Comparison of ENCODE assay signal across 8 cellular contexts in the genomic region with DNA sequence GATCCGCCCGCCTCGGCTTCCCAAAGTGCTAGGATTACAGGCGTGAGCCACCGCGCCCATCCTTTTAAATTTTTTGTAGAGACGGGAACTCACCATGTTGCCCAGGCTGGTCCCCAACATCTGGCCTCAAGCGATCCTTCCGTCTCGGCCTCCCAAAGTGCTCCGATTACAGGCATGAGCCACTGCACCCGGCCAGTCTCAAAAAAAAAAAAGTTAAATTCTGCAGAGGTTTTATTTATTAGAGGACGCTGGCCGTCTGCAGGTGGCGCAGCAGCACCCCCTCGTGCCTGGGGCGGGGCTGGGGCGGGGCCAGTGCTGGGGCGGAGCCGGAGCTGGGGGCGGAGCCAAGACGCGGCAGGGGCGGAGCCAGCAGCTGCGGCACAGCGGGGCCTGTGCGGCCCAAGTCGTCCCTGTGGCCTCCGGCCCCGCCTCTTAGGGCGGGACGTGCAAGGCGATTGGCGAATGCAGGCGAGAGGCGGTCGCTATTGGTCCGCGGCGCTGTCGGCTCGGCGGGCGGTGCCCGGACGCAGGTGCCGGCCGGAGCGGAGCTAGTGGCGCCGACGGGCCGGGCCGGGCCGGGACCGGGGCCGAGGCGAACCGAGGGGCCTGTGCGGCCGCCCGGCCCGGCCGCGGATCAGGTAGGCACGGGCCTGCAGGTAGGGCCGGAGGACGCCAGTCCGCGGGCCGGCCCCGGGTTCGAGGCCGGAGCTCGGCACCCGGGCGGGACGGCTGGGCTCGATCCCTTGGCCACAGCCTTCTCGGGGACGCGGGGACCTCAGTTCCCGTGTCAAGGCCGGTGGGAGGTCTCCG. TPM values are rescaled to one million over a fixed set of nuclear protein-coding genes. Genes with fewer than 3 reads are reported as not detected.
DNase-seq lines count a peak whose midpoint lies in the region; ATAC-seq and TF ChIP-seq lines count a peak whose summit lies in the region.

A gene with protein sequence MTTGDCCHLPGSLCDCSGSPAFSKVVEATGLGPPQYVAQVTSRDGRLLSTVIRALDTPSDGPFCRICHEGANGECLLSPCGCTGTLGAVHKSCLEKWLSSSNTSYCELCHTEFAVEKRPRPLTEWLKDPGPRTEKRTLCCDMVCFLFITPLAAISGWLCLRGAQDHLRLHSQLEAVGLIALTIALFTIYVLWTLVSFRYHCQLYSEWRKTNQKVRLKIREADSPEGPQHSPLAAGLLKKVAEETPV (plus strand): TSS at position 523 of the 810 bp plus-strand sequence. CDS start 8,536 bp downstream, outside the sequence.

- no peaks in the 10 kb centered on the region for H3K36me3 ChIP-seq in HUES6 (ENCODE audit: control insufficient read depth, insufficient read depth, low read length)
- no peaks in the 10 kb centered on the region for H3K36me3 ChIP-seq in NT2/D1 (ENCODE audit: insufficient read depth, insufficient read length, low read length)
- H3K36me3 ChIP-seq in endodermal cell (ENCODE audit: control insufficient read depth, insufficient read depth, low read length): no peaks in the 10 kb centered on the region

- 8 to 12% methylated on average over 27 to 85 of the region's 85 CpGs for WGBS in endodermal cell (ENCODE audit: insufficient coverage in 1 of 2, insufficient read length in 1 of 2), 2 experiments

- DNase-seq in D341Med (ENCODE audit: low spot score) (peak; percentile 100), NT2/D1 (ENCODE audit: low read depth, low spot score) (peak; percentile 94), endodermal cell (peak; percentile 99), mesothelial cell of epicardium (ENCODE audit: low spot score in 2 of 2, unreplicated experiment in 2 of 2) (peak; percentile 93 to 96)
- peak; percentile 97 for DNase-seq in activated CD8-positive, alpha-beta memory T cell treated with anti-CD3 and anti-CD28 coated beads, Interleukin-2, amount 10 ng/mL, durations not matched to agents 7 days and 5 days
- DNase-seq in stimulated activated CD8-positive, alpha-beta memory T cell treated with anti-CD3 and anti-CD28 coated beads, Interleukin-15, amount 100 ng/mL, for 4 hours (ENCODE audit: low read depth in 2 of 2): peak; percentile 86 to 96

- peaks cover 8% of the 10 kb centered on the region for H3K4me1 Mint-ChIP-seq in activated CD8-positive, alpha-beta memory T cell treated with anti-CD3 and anti-CD28 coated beads, Interleukin-2, amount 10 ng/mL, durations not matched to agents 7 days and 5 days
- no peaks in the 10 kb centered on the region for H3K4me1 Mint-ChIP-seq in endodermal cell
- peaks cover 8% of the 10 kb centered on the region for H3K4me1 Mint-ChIP-seq in mesothelial cell of epicardium

- no peaks in the 10 kb centered on the region for H3K9me3 ChIP-seq in HUES6 (ENCODE audit: control insufficient read depth, insufficient read depth, low read depth, low read length)
- no peaks in the 10 kb centered on the region for H3K9me3 ChIP-seq in NT2/D1 (ENCODE audit: insufficient read depth, low read length)
- H3K9me3 ChIP-seq in endodermal cell (ENCODE audit: control insufficient read depth, low read length): no peaks in the 10 kb centered on the region

- H3K27me3 ChIP-seq in HUES6 (ENCODE audit: control insufficient read depth, insufficient read depth, low read length) (no peaks in the 10 kb centered on the region), NT2/D1 (ENCODE audit: insufficient read depth, insufficient read length) (peaks cover 10% of the 10 kb centered on the region), endodermal cell (ENCODE audit: control insufficient read depth, insufficient read depth, low read length, poor library complexity, severe bottlenecking) (no peaks in the 10 kb centered on the region)

- H3K4me3 Mint-ChIP-seq in activated CD8-positive, alpha-beta memory T cell treated with anti-CD3 and anti-CD28 coated beads, Interleukin-2, amount 10 ng/mL, durations not matched to agents 7 days and 5 days: peak within 1 kb of the TSS; percentile 54
- H3K4me3 Mint-ChIP-seq in endodermal cell: peak within 1 kb of the TSS; percentile 51
- H3K4me3 Mint-ChIP-seq in mesothelial cell of epicardium: peak within 1 kb of the TSS; percentile 59

- no peaks in the 10 kb centered on the region for H3K27me3 Mint-ChIP-seq in activated CD8-positive, alpha-beta memory T cell treated with anti-CD3 and anti-CD28 coated beads, Interleukin-2, amount 10 ng/mL, durations not matched to agents 7 days and 5 days
- H3K27me3 Mint-ChIP-seq in endodermal cell (ENCODE audit: insufficient read depth) (no peaks in the 10 kb centered on the region), mesothelial cell of epicardium (ENCODE audit: low read depth) (no peaks in the 10 kb centered on the region)

- H3K9ac ChIP-seq in HUES6 (ENCODE audit: low read length) (peak within 1 kb of the TSS; percentile 49), NT2/D1 (ENCODE audit: insufficient read length, low read depth) (peak within 1 kb of the TSS; percentile 85), endodermal cell (ENCODE audit: extremely low read depth, low read length, poor library complexity, severe bottlenecking) (peak within 1 kb of the TSS; percentile 19)

- peak within 1 kb of the TSS; percentile 61 for H3K27ac Mint-ChIP-seq in activated CD8-positive, alpha-beta memory T cell treated with anti-CD3 and anti-CD28 coated beads, Interleukin-2, amount 10 ng/mL, durations not matched to agents 7 days and 5 days
- H3K27ac Mint-ChIP-seq in endodermal cell (peak within 1 kb of the TSS; percentile 61), mesothelial cell of epicardium (no peak within 1 kb of the TSS)

- peak; percentile 76 for TF ChIP-seq CTCF in endodermal cell (conservative IDR thresholded peaks at IDR 0.05)
- TF ChIP-seq CTCF in mesothelial cell of epicardium (IDR thresholded peaks at IDR 0.05; ENCODE audit: unreplicated experiment): peak; percentile 63

- peak; percentile 98 for ATAC-seq in GM21423 (IDR thresholded peaks at IDR 0.05; ENCODE audit: unreplicated experiment)
- ATAC-seq in activated CD8-positive, alpha-beta memory T cell treated with anti-CD3 and anti-CD28 coated beads, Interleukin-2, amount 10 ng/mL, durations not matched to agents 7 days and 5 days: peak; percentile 100

- peaks cover 5% of the 10 kb centered on the region for H3K4me1 ChIP-seq in HUES6 (ENCODE audit: control insufficient read depth, insufficient read depth, low read length)
- H3K4me1 ChIP-seq in NT2/D1 (ENCODE audit: insufficient read depth, insufficient read length): peaks cover 10% of the 10 kb centered on the region
- peaks cover 2% of the 10 kb centered on the region for H3K4me1 ChIP-seq in endodermal cell (ENCODE audit: control insufficient read depth, insufficient read depth, low read length)

- H3K9me3 Mint-ChIP-seq in activated CD8-positive, alpha-beta memory T cell treated with anti-CD3 and anti-CD28 coated beads, Interleukin-2, amount 10 ng/mL, durations not matched to agents 7 days and 5 days (ENCODE audit: low read depth): no peaks in the 10 kb centered on the region
- H3K9me3 Mint-ChIP-seq in endodermal cell (no peaks in the 10 kb centered on the region), mesothelial cell of epicardium (no peaks in the 10 kb centered on the region)

- no peak within 1 kb of the TSS for H3K27ac ChIP-seq in HUES6 (ENCODE audit: low read depth, low read length)
- no peak within 1 kb of the TSS for H3K27ac ChIP-seq in endodermal cell (ENCODE audit: low read depth, low read length)

- H3K4me3 ChIP-seq in HUES6 (ENCODE audit: low read depth, low read length) (peak within 1 kb of the TSS; percentile 86), NT2/D1 (ENCODE audit: insufficient read length, low read depth) (peak within 1 kb of the TSS; percentile 77), endodermal cell (ENCODE audit: low read length) (peak within 1 kb of the TSS; percentile 87)

- CTCF ChIA-PET in activated CD8-positive, alpha-beta memory T cell treated with anti-CD3 and anti-CD28 coated beads, Interleukin-2, amount 10 ng/mL, durations not matched to agents 7 days and 5 days (lab: Charles Lee): interaction anchor here (0.7 to 4.3 kb wide), 26 partner anchors 13 to 411 kb away, joined by 3 to 40 read pairs (median 6); a partner anchor contains a TSS

- no peaks in the 10 kb centered on the region for H3K36me3 Mint-ChIP-seq in activated CD8-positive, alpha-beta memory T cell treated with anti-CD3 and anti-CD28 coated beads, Interleukin-2, amount 10 ng/mL, durations not matched to agents 7 days and 5 days
- H3K36me3 Mint-ChIP-seq in endodermal cell (ENCODE audit: low read depth) (no peaks in the 10 kb centered on the region), mesothelial cell of epicardium (no peaks in the 10 kb centered on the region)

RNA-seq across cellular contexts. Expression of the gene that starts here (rescaled TPM):
- total RNA-seq in activated CD8-positive, alpha-beta memory T cell treated with anti-CD3 and anti-CD28 coated beads, Interleukin-2, amount 10 ng/mL, durations not matched to agents 7 days and 5 days: 10 to 100 TPM; 16.5 to 20.9 TPM
- 10 to 100 TPM; 31.8 to 35.9 TPM for total RNA-seq in endodermal cell
- polyA plus RNA-seq in endodermal cell (2013, experiment 1 of 2): 21.8 TPM
- polyA plus RNA-seq in endodermal cell (2013, experiment 2 of 2): 20.4 TPM
- 20.7 to 21.4 TPM (median 21.4 TPM) in 3 replicates for total RNA-seq in mesothelial cell of epicardium

Comparison
In these comparisons a context has a peak if more than half of its experiments do, and no peak if none do; other contexts are left out.
1. H3K9ac ChIP-seq: peak in every context shown above with its lines; median percentile 85 in NT2/D1; 49 in HUES6; 19 in endodermal cell.